Comparison of ENCODE assay signal across 17 cellular contexts in genomic region chr7:28136420-28136819, GRCh38. TPM values are rescaled to one million over a fixed set of nuclear protein-coding genes. Genes with fewer than 3 reads are reported as not detected.
DNase-seq lines count a peak whose midpoint lies in the region; ATAC-seq and TF ChIP-seq lines count a peak whose summit lies in the region.
"Had no signal": no experiment of that assay in that cellular context is flagged by ENCODE, and none has a peak within 500 bp of the region (broad histone marks: within the 10 kb centered on the region; RNA-seq: fewer than 3 reads in every experiment).

No MANE protein-coding gene starts in this region.

- H3K36me3 ChIP-seq in endodermal cell (ENCODE audit: control insufficient read depth, insufficient read depth, low read length) = no peaks in the 10 kb centered on the region
- no peaks in the 10 kb centered on the region for H3K36me3 ChIP-seq in sigmoid colon
- H3K36me3 ChIP-seq in vagina = no peaks in the 10 kb centered on the region

- 90% methylated on average over 3 of the region's 3 CpGs; no CpG with 5 or more reads in 1 of the 2 experiments for WGBS in endodermal cell (ENCODE audit: insufficient coverage in 1 of 2, insufficient read length in 1 of 2), 2 experiments
- 61 to 79% methylated on average over 3 of the region's 3 CpGs for WGBS in sigmoid colon, 2 donors

- H3K27ac Mint-ChIP-seq in endodermal cell = no peak overlapping the region

- in situ Hi-C loops in GM13977 (cut with MboI; ENCODE audit: low pct_unique_long_range_greater_than_20kb, low sequenced_read_pairs, unreplicated experiment) = no loop called here

- no peak overlapping the region for H3K9ac ChIP-seq in endodermal cell (ENCODE audit: extremely low read depth, low read length, poor library complexity, severe bottlenecking)
- H3K9ac ChIP-seq: KMS-11 had no signal

- no peaks in the 10 kb centered on the region for H3K27me3 Mint-ChIP-seq in endodermal cell (ENCODE audit: insufficient read depth)

- peak; percentile 27 for DNase-seq in activated CD4-positive, alpha-beta T cell treated with anti-CD3 and anti-CD28 coated beads for 48 hours
- no peak for DNase-seq in activated CD4-positive, alpha-beta T cell treated with anti-CD3 and anti-CD28 coated beads, Interleukin-2, amount 50 U/mL, for 48 hours
- DNase-seq in endodermal cell (no peak), sigmoid colon (no peak), vagina (ENCODE audit: extremely low spot score in 2 of 2) (no peak), GM13977 (ENCODE audit: low spot score) (no peak), AG08396 (ENCODE audit: low spot score) (no peak), Right ventricle myocardium inferior (ENCODE audit: missing footprints) (no peak)
- DNase-seq: 8988T, C1 segment of cervical spinal cord, Caco-2, NCI-H1105, NCI-H1694 treated with DMSO at 0.1 percent for 48 hours, NCI-H345, PC-9, SHP77 had no signal

- no peak for TF ChIP-seq EP300 in sigmoid colon (IDR thresholded peaks at IDR 0.05)

- TF ChIP-seq POLR2A in sigmoid colon (IDR thresholded peaks at IDR 0.05) (no peak), vagina (IDR thresholded peaks at IDR 0.05) (no peak)

- H3K4me1 ChIP-seq in endodermal cell (ENCODE audit: control insufficient read depth, insufficient read depth, low read length) = peaks cover 8% of the 10 kb centered on the region
- peaks cover 0 to 94% (median 57%) of the 10 kb centered on the region in 4 donors for H3K4me1 ChIP-seq in sigmoid colon
- peaks cover 67% of the 10 kb centered on the region for H3K4me1 ChIP-seq in vagina
- H3K4me1 ChIP-seq: Caco-2 had no signal

- H3K4me3 ChIP-seq in endodermal cell (ENCODE audit: low read length) (no peak overlapping the region), sigmoid colon (no peak overlapping the region), vagina (no peak overlapping the region)
- H3K4me3 ChIP-seq: PC-9 had no signal

- intact Hi-C loops in sigmoid colon (cut with DNase I) (no loop called here), vagina (cut with DNase I) (no loop called here), Right ventricle myocardium inferior (cut with DNase I) (no loop called here)

- H3K27me3 ChIP-seq in endodermal cell (ENCODE audit: control insufficient read depth, insufficient read depth, low read length, poor library complexity, severe bottlenecking) = no peaks in the 10 kb centered on the region
- no peaks in the 10 kb centered on the region for H3K27me3 ChIP-seq in sigmoid colon
- H3K27me3 ChIP-seq in vagina = no peaks in the 10 kb centered on the region

- no peaks in the 10 kb centered on the region for H3K9me3 Mint-ChIP-seq in endodermal cell

- peaks cover 38% of the 10 kb centered on the region for H3K4me1 Mint-ChIP-seq in endodermal cell

- ATAC-seq in Right ventricle myocardium inferior = no peak

- H3K27ac ChIP-seq in endodermal cell (ENCODE audit: low read depth, low read length) = peak overlapping the region; percentile 70
- peak overlapping the region; percentile 30 to 82 (median 72) for H3K27ac ChIP-seq in sigmoid colon
- H3K27ac ChIP-seq in vagina = peak overlapping the region; percentile 69
- H3K27ac ChIP-seq: KMS-11, PC-9 had no signal

- H3K9me3 ChIP-seq in endodermal cell (ENCODE audit: control insufficient read depth, low read length) (no peaks in the 10 kb centered on the region), sigmoid colon (no peaks in the 10 kb centered on the region), vagina (no peaks in the 10 kb centered on the region)
- H3K9me3 ChIP-seq: Caco-2 had no signal

- H3K36me3 Mint-ChIP-seq in endodermal cell (ENCODE audit: low read depth) = peaks cover 2% of the 10 kb centered on the region

- H3K4me3 Mint-ChIP-seq in endodermal cell = no peak overlapping the region

- TF ChIP-seq CTCF in endodermal cell (conservative IDR thresholded peaks at IDR 0.05) (no peak), sigmoid colon (IDR thresholded peaks at IDR 0.05) (no peak), vagina (IDR thresholded peaks at IDR 0.05) (no peak), GM13977 (IDR thresholded peaks at IDR 0.05; ENCODE audit: extremely low read depth, insufficient read depth, missing control alignments) (no peak)

RNA-seq across cellular contexts. Expression of gene JAZF1, which starts 44.2 kb away (rescaled TPM):
- total RNA-seq in endodermal cell = 10 to 100 TPM; 18.3 to 33.6 TPM
- polyA plus RNA-seq in endodermal cell (2013, experiment 1 of 2) = 12.5 TPM
- 11.2 TPM for polyA plus RNA-seq in endodermal cell (2013, experiment 2 of 2)
- 10 to 100 TPM; 46.4 to 59.6 (median 49.6) TPM for total RNA-seq in sigmoid colon
- 1 to 10 TPM; 4.2 to 7.8 (median 7.3) TPM for polyA plus RNA-seq in sigmoid colon
- 36.1 TPM for total RNA-seq in vagina
- total RNA-seq in Right ventricle myocardium inferior = 25.6 TPM
